In genomic region chr1:86378813-86379212, GRCh38 we compare ENCODE assay signal across 6 cellular contexts. TPM values are rescaled to one million over a fixed set of nuclear protein-coding genes. Genes with fewer than 3 reads are reported as not detected.
"Had no signal": no experiment of that assay in that cellular context is flagged by ENCODE, and none has a peak within 500 bp of the region (broad histone marks: within the 10 kb centered on the region; RNA-seq: fewer than 3 reads in every experiment).

No MANE protein-coding gene starts in this region.

- H3K4me3 Mint-ChIP-seq: GM23338, H9 had no signal

- H3K4me2 ChIP-seq: GM23338 had no signal

- H3K4me1 Mint-ChIP-seq: GM23338, H9 had no signal

- DNase-seq: H9, HCEC 1CT had no signal

- H3K27ac Mint-ChIP-seq: GM23338, H9 had no signal

- H2AFZ ChIP-seq: GM23338 had no signal

- H3K4me3 ChIP-seq: GM23338, K562 had no signal

- ATAC-seq: GM23338, K562 had no signal

RNA-seq across cellular contexts. Expression of gene CLCA2, which starts 45.2 kb away (rescaled TPM):
- total RNA-seq: GM23338, H1, H9, HT-29, K562 had no signal
- polyA plus RNA-seq: GM23338, H1 had no signal
